In genomic region chr2:184597996-184598312, GRCh38 we compare ENCODE assay signal across 8 cellular contexts. TPM values are rescaled to one million over a fixed set of nuclear protein-coding genes. Genes with fewer than 3 reads are reported as not detected.
DNase-seq lines count a peak whose midpoint lies in the region; ATAC-seq and TF ChIP-seq lines count a peak whose summit lies in the region.

No MANE protein-coding gene starts in this region.

- no peak overlapping the region for H3K27ac ChIP-seq in muscle layer of colon (ENCODE audit: low read depth, low read length)

- ATAC-seq in HG02938 (IDR thresholded peaks at IDR 0.05; ENCODE audit: unreplicated experiment) (peak; percentile 6), HG02840 (IDR thresholded peaks at IDR 0.05; ENCODE audit: low FRiP score, unreplicated experiment) (no peak)

- TF ChIP-seq CTCF in MCF 10A (IDR thresholded peaks at IDR 0.05; ENCODE audit: unreplicated experiment), result no peak

- H3K9me3 Mint-ChIP-seq in MCF 10A (ENCODE audit: unreplicated experiment), result no peaks in the 10 kb centered on the region

- peaks cover 4% of the 10 kb centered on the region for H3K4me1 Mint-ChIP-seq in MCF 10A (ENCODE audit: insufficient read depth, unreplicated experiment)

- H3K4me3 ChIP-seq in muscle layer of colon (ENCODE audit: low read depth in 1 of 2, low read length in 2 of 2), result peak overlapping the region; percentile 21 to 54

- H3K9me3 ChIP-seq in muscle layer of colon (ENCODE audit: low read length), result no peaks in the 10 kb centered on the region

- no peak overlapping the region for H3K9ac ChIP-seq in muscle layer of colon (ENCODE audit: low read length)

- H3K36me3 Mint-ChIP-seq in MCF 10A (ENCODE audit: insufficient read depth, unreplicated experiment), result no peaks in the 10 kb centered on the region

- H3K27me3 Mint-ChIP-seq in MCF 10A (ENCODE audit: insufficient read depth, unreplicated experiment), result no peaks in the 10 kb centered on the region

- CTCF ChIA-PET in MCF 10A (lab: Yijun Ruan, JAX), result interaction anchor here (0.7 kb wide), 1 partner anchor 917 kb away, joined by 3 read pairs; no protein-coding TSS in a partner anchor

- intact Hi-C loops in MCF 10A (cut with micrococcal nuclease), result loop anchor here (10.0 kb wide), 1 partner anchor 1353 kb away; no protein-coding TSS in a partner anchor

- no peak overlapping the region for H3K27ac Mint-ChIP-seq in MCF 10A (ENCODE audit: low read depth, unreplicated experiment)

- H3K36me3 ChIP-seq in muscle layer of colon (ENCODE audit: insufficient read depth, low read length), result no peaks in the 10 kb centered on the region

- DNase-seq in ACHN (peak; percentile 2), MCF 10A (ENCODE audit: unreplicated experiment) (no peak), HuH-7.5 (ENCODE audit: low spot score) (no peak), cortex of kidney (lab: John Stamatoyannopoulos, UW) (no peak), NCI-H226 (no peak)

- H3K4me3 Mint-ChIP-seq in MCF 10A (ENCODE audit: unreplicated experiment), result peak overlapping the region; percentile 75

- H3K4me1 ChIP-seq in muscle layer of colon (ENCODE audit: insufficient read depth, low read length), result peaks cover 6% of the 10 kb centered on the region

- in situ Hi-C loops in ACHN (cut with HindIII; ENCODE audit: low pct_ligation_motif_present, low pct_unique_long_range_greater_than_20kb, low sequenced_read_pairs), result no loop called here

- POLR2A ChIA-PET in MCF 10A (lab: Yijun Ruan, JAX), result no interaction called here

- BruUV-seq in MCF 10A (replicated peaks; lab: Mats Ljungman, UMichigan), result no TSS peak

- H3K27me3 ChIP-seq in muscle layer of colon (ENCODE audit: control insufficient read depth in 1 of 2, insufficient read depth in 2 of 2, low read length in 2 of 2), result peaks cover 0 to 6% of the 10 kb centered on the region in 2 donors

RNA-seq across cellular contexts. Expression of gene ZNF804A, which starts 0.4 kb away (rescaled TPM):
- 0.17 TPM in 1 of 2 replicates, not detected in the other for total RNA-seq in MCF 10A (2022)
